8 cellular contexts compared by ENCODE assay signal in genomic region chr1:205918955-205919746, GRCh38. TPM values are rescaled to one million over a fixed set of nuclear protein-coding genes. Genes with fewer than 3 reads are reported as not detected.
DNase-seq lines count a peak whose midpoint lies in the region; ATAC-seq and TF ChIP-seq lines count a peak whose summit lies in the region.

No MANE protein-coding gene starts in this region.

- TF ChIP-seq CTCF in coronary artery (IDR thresholded peaks at IDR 0.05) (peak; percentile 77), right lobe of liver (IDR thresholded peaks at IDR 0.05) (peak; percentile 85 to 90 (median 89))

- H3K4me3 ChIP-seq in coronary artery (no peak overlapping the region), right lobe of liver (no peak overlapping the region)

- intact Hi-C loops in activated CD4-positive, alpha-beta T cell treated with anti-CD3 and anti-CD28 coated beads, Interleukin-2, amount 10 ng/mL, durations not matched to agents 24 days and 14 days (cut with micrococcal nuclease) = loop anchor here (1.0 kb wide), 3 partner anchors 58 to 187 kb away; no protein-coding TSS in a partner anchor
- intact Hi-C loops in right lobe of liver (cut with DNase I) = loop anchor here (2.0 to 10.0 kb wide), 2 partner anchors 60 to 124 kb away; no protein-coding TSS in a partner anchor

- no peaks in the 10 kb centered on the region for H3K9me3 ChIP-seq in right lobe of liver

- no peaks in the 10 kb centered on the region for H3K9me3 Mint-ChIP-seq in activated CD4-positive, alpha-beta T cell treated with anti-CD3 and anti-CD28 coated beads, Interleukin-2, amount 10 ng/mL, durations not matched to agents 24 days and 14 days

- H3K27ac ChIP-seq in coronary artery (peak overlapping the region in 1 of 2 donors; percentile 10), right lobe of liver (no peak overlapping the region)

- no peak overlapping the region for H3K4me3 Mint-ChIP-seq in activated CD4-positive, alpha-beta T cell treated with anti-CD3 and anti-CD28 coated beads, Interleukin-2, amount 10 ng/mL, durations not matched to agents 24 days and 14 days

- H3K27me3 Mint-ChIP-seq in activated CD4-positive, alpha-beta T cell treated with anti-CD3 and anti-CD28 coated beads, Interleukin-2, amount 10 ng/mL, durations not matched to agents 24 days and 14 days = peaks cover 8% of the 10 kb centered on the region

- H3K4me1 Mint-ChIP-seq in activated CD4-positive, alpha-beta T cell treated with anti-CD3 and anti-CD28 coated beads, Interleukin-2, amount 10 ng/mL, durations not matched to agents 24 days and 14 days = no peaks in the 10 kb centered on the region

- 6% methylated on average over 2 of the region's 8 CpGs for WGBS in right lobe of liver (ENCODE audit: insufficient coverage, low coverage, low lambda C conversion rate, missing lambda C conversion rate)

- H3K27me3 ChIP-seq in right lobe of liver = no peaks in the 10 kb centered on the region

- no peak for TF ChIP-seq POLR2A in right lobe of liver (IDR thresholded peaks at IDR 0.05)

- H3K36me3 Mint-ChIP-seq in activated CD4-positive, alpha-beta T cell treated with anti-CD3 and anti-CD28 coated beads, Interleukin-2, amount 10 ng/mL, durations not matched to agents 24 days and 14 days (ENCODE audit: low read depth) = no peaks in the 10 kb centered on the region

- H3K36me3 ChIP-seq in right lobe of liver = no peaks in the 10 kb centered on the region

- DNase-seq in COLO668 (lab: John Stamatoyannopoulos, UW; ENCODE audit: unreplicated experiment) = peak; percentile 82
- peak; percentile 90 for DNase-seq in NCI-H510A treated with DMSO at 0.1 percent for 48 hours (lab: John Stamatoyannopoulos, UW)
- peak; percentile 91 for DNase-seq in activated CD4-positive, alpha-beta T cell treated with anti-CD3 and anti-CD28 coated beads, Interleukin-2, amount 10 ng/mL, durations not matched to agents 24 days and 14 days
- DNase-seq in coronary artery (ENCODE audit: low spot score) = peak; percentile 86
- DNase-seq in right lobe of liver = peak; percentile 66 to 71 (median 69)
- DNase-seq in stimulated activated CD4-positive, alpha-beta T cell treated with anti-CD3 and anti-CD28 coated beads, TNF-alpha, amount 100 ng/mL, for 1 hour (ENCODE audit: low read depth in 3 of 3, low spot score in 1 of 3) = peak; percentile 10 to 61 (median 34)

- ATAC-seq in HG02798 (IDR thresholded peaks at IDR 0.05; ENCODE audit: poor library complexity, unreplicated experiment) (peak; percentile 67), right lobe of liver (peak; percentile 88 to 97 (median 92)), GM18873 (IDR thresholded peaks at IDR 0.05; ENCODE audit: low FRiP score, unreplicated experiment) (no peak)

- H3K27ac Mint-ChIP-seq in activated CD4-positive, alpha-beta T cell treated with anti-CD3 and anti-CD28 coated beads, Interleukin-2, amount 10 ng/mL, durations not matched to agents 24 days and 14 days = no peak overlapping the region

- no peaks in the 10 kb centered on the region for H3K4me1 ChIP-seq in right lobe of liver

RNA-seq across cellular contexts. Expression of gene SLC26A9, which starts 24.1 kb away (rescaled TPM):
- total RNA-seq in activated CD4-positive, alpha-beta T cell treated with anti-CD3 and anti-CD28 coated beads, Interleukin-2, amount 10 ng/mL, durations not matched to agents 24 days and 14 days = not detected in 2 replicates
- under 1 TPM in 1 of 6 experiments, not detected in 5; 0.09 TPM for total RNA-seq in right lobe of liver

Comparison
In these comparisons a context has a peak if more than half of its experiments do, and no peak if none do; other contexts are left out.
1. DNase-seq: peak in every context shown above with its lines; median percentile 91 in activated CD4-positive, alpha-beta T cell treated with anti-CD3 and anti-CD28 coated beads, Interleukin-2, amount 10 ng/mL, durations not matched to agents 24 days and 14 days; 90 in NCI-H510A treated with DMSO at 0.1 percent for 48 hours; 86 in coronary artery; 82 in COLO668; 69 in right lobe of liver; 34 in stimulated activated CD4-positive, alpha-beta T cell treated with anti-CD3 and anti-CD28 coated beads, TNF-alpha, amount 100 ng/mL, for 1 hour.